ENCODE assay signal across 16 cellular contexts in the genomic region with DNA sequence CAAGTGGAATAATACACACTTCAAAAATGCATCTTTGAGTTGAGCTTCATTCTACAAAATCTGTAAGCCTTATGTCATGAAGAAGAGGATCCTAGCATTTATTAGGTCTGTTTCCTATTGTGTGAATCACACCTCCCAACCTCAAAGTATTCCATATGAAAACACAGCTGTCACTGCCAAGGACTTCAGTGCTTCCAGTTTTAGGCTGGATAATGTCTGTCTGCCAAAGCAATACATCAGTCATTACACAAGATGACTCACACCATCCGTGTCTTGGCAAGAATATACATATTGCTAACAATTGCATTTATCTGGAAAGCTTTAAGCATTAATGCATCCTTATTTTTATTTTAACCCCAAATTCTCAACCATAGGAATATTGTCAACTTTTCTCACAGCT.
DNase-seq lines count a peak whose midpoint lies in the region; ATAC-seq and TF ChIP-seq lines count a peak whose summit lies in the region.
"Had no signal": no experiment of that assay in that cellular context is flagged by ENCODE, and none has a peak within 500 bp of the region (broad histone marks: within the 10 kb centered on the region; RNA-seq: fewer than 3 reads in every experiment).

No MANE protein-coding gene starts in this region.

- H3K27ac ChIP-seq in neural cell (ENCODE audit: low read length) (peak overlapping the region; percentile 57), right lobe of liver (no peak overlapping the region)
- H3K27ac ChIP-seq: sigmoid colon, SK-N-MC had no signal

- no peak for ATAC-seq in right lobe of liver

- TF ChIP-seq POLR2A in right lobe of liver (IDR thresholded peaks at IDR 0.05): no peak

- H3K79me2 ChIP-seq in neural cell (replicated peaks; ENCODE audit: insufficient read depth, low read length): no peaks in the 10 kb centered on the region

- TF ChIP-seq CTCF in neural cell (IDR thresholded peaks at IDR 0.05; ENCODE audit: poor library complexity, severe bottlenecking): peak; percentile 22
- no peak for TF ChIP-seq CTCF in right lobe of liver (IDR thresholded peaks at IDR 0.05)

- H3K9me2 ChIP-seq in neural cell (ENCODE audit: insufficient read depth, low read length): no peaks in the 10 kb centered on the region

- H3K9me3 ChIP-seq in neural cell (ENCODE audit: low read length): no peaks in the 10 kb centered on the region
- no peaks in the 10 kb centered on the region for H3K9me3 ChIP-seq in right lobe of liver
- H3K9me3 ChIP-seq: sigmoid colon had no signal

- 20% methylated on average over 1 of the region's 1 CpG for WGBS in right lobe of liver (ENCODE audit: insufficient coverage, low coverage, low lambda C conversion rate, missing lambda C conversion rate)

- peak overlapping the region; percentile 5 for H3K4me3 ChIP-seq in neural cell (ENCODE audit: low read length)
- no peak overlapping the region for H3K4me3 ChIP-seq in H7 (ENCODE audit: insufficient read depth, low read depth, low read length)
- H3K4me3 ChIP-seq in right lobe of liver: no peak overlapping the region
- H3K4me3 ChIP-seq: sigmoid colon, SK-N-MC had no signal

- POLR2A ChIA-PET in HEK293T (lab: Yijun Ruan, JAX): no interaction called here

- DNase-seq in GM04504 (ENCODE audit: low read depth): peak; percentile 43
- peak; percentile 74 for DNase-seq in NCI-H345 (lab: John Stamatoyannopoulos, UW)
- peak; percentile 27 for DNase-seq in brain pericyte (ENCODE audit: low read depth, low spot score)
- DNase-seq in H7: no peak
- no peak for DNase-seq in HEK293T (ENCODE audit: extremely low spot score)
- no peak for DNase-seq in right lobe of liver
- DNase-seq in activated naive CD4-positive, alpha-beta T cell treated with Interleukin-2 at 50 U/mL for 16 hours: no peak
- DNase-seq: activated CD4-positive, alpha-beta T cell treated with anti-CD3 and anti-CD28 coated beads, Interleukin-2, amount 10 ng/mL, durations not matched to agents 24 days and 14 days; activated gamma-delta T cell; Calu3; cortex of kidney; midbrain; NCI-H1436; sigmoid colon had no signal

- peak overlapping the region; percentile 1 for H3K9ac ChIP-seq in neural cell (ENCODE audit: low read length)

- no peaks in the 10 kb centered on the region for H3K27me3 ChIP-seq in neural cell (ENCODE audit: insufficient read depth, low read depth, low read length)
- no peaks in the 10 kb centered on the region for H3K27me3 ChIP-seq in H7 (ENCODE audit: control insufficient read depth, insufficient read depth, low read length)
- H3K27me3 ChIP-seq in right lobe of liver: no peaks in the 10 kb centered on the region
- H3K27me3 ChIP-seq: sigmoid colon had no signal

- CTCF ChIA-PET in HEK293T (lab: Yijun Ruan, JAX): no interaction called here

- peaks cover 8% of the 10 kb centered on the region for H3F3A ChIP-seq in neural cell (ENCODE audit: insufficient read depth, low read length, poor library complexity, severe bottlenecking)

- no peaks in the 10 kb centered on the region for H4K20me1 ChIP-seq in neural cell (ENCODE audit: insufficient read depth)

- no peaks in the 10 kb centered on the region for H3K4me1 ChIP-seq in right lobe of liver

- peak; percentile 91 for TF ChIP-seq EP300 in neural cell (conservative IDR thresholded peaks at IDR 0.05; ENCODE audit: poor library complexity, severe bottlenecking)

- no peaks in the 10 kb centered on the region for H3K36me3 ChIP-seq in neural cell (ENCODE audit: insufficient read depth, low read length)
- H3K36me3 ChIP-seq in H7 (replicated peaks; ENCODE audit: control insufficient read depth, insufficient read depth, low read length): no peaks in the 10 kb centered on the region
- no peaks in the 10 kb centered on the region for H3K36me3 ChIP-seq in right lobe of liver
- H3K36me3 ChIP-seq: sigmoid colon had no signal

- no peak overlapping the region for H3K4me2 ChIP-seq in neural cell (ENCODE audit: low read length)

- H2AFZ ChIP-seq in neural cell (ENCODE audit: low read depth, low read length): no peak overlapping the region

- TF ChIP-seq RAD21 in neural cell (conservative IDR thresholded peaks at IDR 0.05): peak; percentile 62

- intact Hi-C loops in right lobe of liver (cut with DNase I): no loop called here

TF ChIP-seq in neural cell, 6 proteins besides CTCF, POLR2A, EP300 and RAD21:
- TF ChIP-seq, protein P1, sequence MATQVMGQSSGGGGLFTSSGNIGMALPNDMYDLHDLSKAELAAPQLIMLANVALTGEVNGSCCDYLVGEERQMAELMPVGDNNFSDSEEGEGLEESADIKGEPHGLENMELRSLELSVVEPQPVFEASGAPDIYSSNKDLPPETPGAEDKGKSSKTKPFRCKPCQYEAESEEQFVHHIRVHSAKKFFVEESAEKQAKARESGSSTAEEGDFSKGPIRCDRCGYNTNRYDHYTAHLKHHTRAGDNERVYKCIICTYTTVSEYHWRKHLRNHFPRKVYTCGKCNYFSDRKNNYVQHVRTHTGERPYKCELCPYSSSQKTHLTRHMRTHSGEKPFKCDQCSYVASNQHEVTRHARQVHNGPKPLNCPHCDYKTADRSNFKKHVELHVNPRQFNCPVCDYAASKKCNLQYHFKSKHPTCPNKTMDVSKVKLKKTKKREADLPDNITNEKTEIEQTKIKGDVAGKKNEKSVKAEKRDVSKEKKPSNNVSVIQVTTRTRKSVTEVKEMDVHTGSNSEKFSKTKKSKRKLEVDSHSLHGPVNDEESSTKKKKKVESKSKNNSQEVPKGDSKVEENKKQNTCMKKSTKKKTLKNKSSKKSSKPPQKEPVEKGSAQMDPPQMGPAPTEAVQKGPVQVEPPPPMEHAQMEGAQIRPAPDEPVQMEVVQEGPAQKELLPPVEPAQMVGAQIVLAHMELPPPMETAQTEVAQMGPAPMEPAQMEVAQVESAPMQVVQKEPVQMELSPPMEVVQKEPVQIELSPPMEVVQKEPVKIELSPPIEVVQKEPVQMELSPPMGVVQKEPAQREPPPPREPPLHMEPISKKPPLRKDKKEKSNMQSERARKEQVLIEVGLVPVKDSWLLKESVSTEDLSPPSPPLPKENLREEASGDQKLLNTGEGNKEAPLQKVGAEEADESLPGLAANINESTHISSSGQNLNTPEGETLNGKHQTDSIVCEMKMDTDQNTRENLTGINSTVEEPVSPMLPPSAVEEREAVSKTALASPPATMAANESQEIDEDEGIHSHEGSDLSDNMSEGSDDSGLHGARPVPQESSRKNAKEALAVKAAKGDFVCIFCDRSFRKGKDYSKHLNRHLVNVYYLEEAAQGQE (IDR thresholded peaks at IDR 0.05; ENCODE audit: borderline replicate concordance): peak; percentile 98
- TF ChIP-seq MXI1 (conservative IDR thresholded peaks at IDR 0.05; ENCODE audit: poor library complexity, severe bottlenecking) (no peak), EZH2 (IDR thresholded peaks at IDR 0.05; ENCODE audit: borderline replicate concordance, insufficient read depth, low read length, poor library complexity, severe bottlenecking) (no peak), SMC3 (conservative IDR thresholded peaks at IDR 0.05; ENCODE audit: poor library complexity) (peak; percentile 58), TAF1 (IDR thresholded peaks at IDR 0.05; ENCODE audit: low read depth) (no peak), POLR2AphosphoS5 (IDR thresholded peaks at IDR 0.05) (peak; percentile 84)

TF ChIP-seq in HEK293T, 16 proteins besides CTCF, POLR2A, EP300 and RAD21:
- TF ChIP-seq SUZ12 (IDR thresholded peaks at IDR 0.05) (no peak), ZNF384 (IDR thresholded peaks at IDR 0.05) (no peak), ARNT (IDR thresholded peaks at IDR 0.05) (no peak), FOXA1 (IDR thresholded peaks at IDR 0.05) (no peak), FOXK2 (IDR thresholded peaks at IDR 0.05) (no peak), NFRKB (IDR thresholded peaks at IDR 0.05) (no peak), ELF4 (IDR thresholded peaks at IDR 0.05) (no peak), FOXM1 (IDR thresholded peaks at IDR 0.05; ENCODE audit: borderline replicate concordance) (no peak), SP1 (IDR thresholded peaks at IDR 0.05) (no peak), CTBP1 (IDR thresholded peaks at IDR 0.05; ENCODE audit: borderline replicate concordance) (no peak), L3MBTL2 (conservative IDR thresholded peaks at IDR 0.05) (no peak), LEF1 (IDR thresholded peaks at IDR 0.05; ENCODE audit: borderline replicate concordance) (no peak), HDGF (IDR thresholded peaks at IDR 0.05; ENCODE audit: borderline replicate concordance) (no peak), BHLHE40 (IDR thresholded peaks at IDR 0.05; ENCODE audit: borderline replicate concordance) (no peak), TARDBP (IDR thresholded peaks at IDR 0.05) (no peak)
- TF ChIP-seq, protein P2, sequence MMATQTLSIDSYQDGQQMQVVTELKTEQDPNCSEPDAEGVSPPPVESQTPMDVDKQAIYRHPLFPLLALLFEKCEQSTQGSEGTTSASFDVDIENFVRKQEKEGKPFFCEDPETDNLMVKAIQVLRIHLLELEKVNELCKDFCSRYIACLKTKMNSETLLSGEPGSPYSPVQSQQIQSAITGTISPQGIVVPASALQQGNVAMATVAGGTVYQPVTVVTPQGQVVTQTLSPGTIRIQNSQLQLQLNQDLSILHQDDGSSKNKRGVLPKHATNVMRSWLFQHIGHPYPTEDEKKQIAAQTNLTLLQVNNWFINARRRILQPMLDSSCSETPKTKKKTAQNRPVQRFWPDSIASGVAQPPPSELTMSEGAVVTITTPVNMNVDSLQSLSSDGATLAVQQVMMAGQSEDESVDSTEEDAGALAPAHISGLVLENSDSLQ (IDR thresholded peaks at IDR 0.05): no peak

Comparison
In these comparisons a context has a peak if more than half of its experiments do, and no peak if none do; other contexts are left out.
1. DNase-seq: peak in GM04504 (single experiment), NCI-H345 (single experiment) and brain pericyte (single experiment); none in H7 (single experiment), HEK293T (single experiment), right lobe of liver (0 of 3) and activated naive CD4-positive, alpha-beta T cell treated with Interleukin-2 at 50 U/mL for 16 hours (single experiment).